2 cellular contexts compared by ENCODE assay signal in genomic region chr1:21560916-21561638, GRCh38.
TF ChIP-seq lines count a peak whose summit lies in the region.

No MANE protein-coding gene starts in this region.

TF ChIP-seq in HEK293, 187 proteins besides CTCF, POLR2A, EP300 and RAD21:
- TF ChIP-seq SP2 (tag by site-specific recombination; IDR thresholded peaks at IDR 0.05), result no peak
- peak; percentile 53; the same call in 1 of the 2 replicates for TF ChIP-seq ZNF121 (tag by site-specific recombination; IDR thresholded peaks at IDR 0.05)

TF ChIP-seq in K562, 482 proteins besides CTCF, POLR2A, EP300 and RAD21:
- TF ChIP-seq ZNF121 (CRISPR knock-in tag; conservative IDR thresholded peaks at IDR 0.05), result peak; percentile 70
- TF ChIP-seq PTTG1 (tag; IDR thresholded peaks at IDR 0.05; ENCODE audit: low read depth), result no peak
- no peak for TF ChIP-seq ZNF217 (CRISPR knock-in tag; IDR thresholded peaks at IDR 0.05)
- TF ChIP-seq ZNF41 (CRISPR knock-in tag; conservative IDR thresholded peaks at IDR 0.05), result no peak
